In the genomic region with DNA sequence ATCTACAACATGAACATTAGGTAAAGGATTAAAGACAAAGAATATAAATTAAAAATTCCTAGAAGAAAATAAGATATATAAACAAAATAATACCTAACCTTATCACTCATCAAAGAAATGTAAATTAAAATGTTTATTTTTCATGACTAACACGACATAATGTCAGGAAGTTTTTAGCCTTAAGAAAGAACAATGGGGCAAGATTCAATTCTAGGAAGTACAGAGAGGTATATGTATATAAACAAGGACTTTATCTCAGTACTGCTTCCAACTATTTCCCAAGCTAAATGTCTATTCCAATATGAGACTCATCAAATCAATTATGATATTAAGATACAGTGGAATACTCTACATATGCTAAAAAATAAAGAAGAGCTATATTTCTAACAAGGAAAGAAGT, we compare ENCODE assay signal across 17 cellular contexts. TPM values are rescaled to one million over a fixed set of nuclear protein-coding genes. Genes with fewer than 3 reads are reported as not detected.
DNase-seq lines count a peak whose midpoint lies in the region; ATAC-seq, FAIRE-seq and TF ChIP-seq lines count a peak whose summit lies in the region.
"Had no signal": no experiment of that assay in that cellular context is flagged by ENCODE, and none has a peak within 500 bp of the region (broad histone marks: within the 10 kb centered on the region; RNA-seq: fewer than 3 reads in every experiment).

No MANE protein-coding gene starts in this region.

- H3K9me2 ChIP-seq in PC-3 (replicated peaks; ENCODE audit: low read length): no peaks in the 10 kb centered on the region

- CTCF ChIA-PET in PC-3 (lab: Charles Lee): no interaction called here

- peak; percentile 48 for FAIRE-seq in frontal cortex (lab: Jason Lieb, UNC)
- FAIRE-seq: GM12891 had no signal

- H3K4me2 ChIP-seq in PC-3 (ENCODE audit: low read length): no peak overlapping the region
- H3K4me2 ChIP-seq: BLaER1 treated with 17β-estradiol and CSF1 and Interleukin-3, amounts not matched to agents 10 nM and 100 nM; GM23338 had no signal

- no peaks in the 10 kb centered on the region for H4K20me1 ChIP-seq in PC-3 (ENCODE audit: low read length)
- H4K20me1 ChIP-seq: BLaER1 treated with 17β-estradiol and CSF1 and Interleukin-3, amounts not matched to agents 10 nM and 100 nM had no signal

- no peak overlapping the region for H3K4me3 ChIP-seq in PC-3 (ENCODE audit: low read length)
- H3K4me3 ChIP-seq: BLaER1 treated with 17β-estradiol and CSF1 and Interleukin-3, amounts not matched to agents 10 nM and 100 nM; GM23338 had no signal

- no peak overlapping the region for H3K27ac ChIP-seq in PC-3 (ENCODE audit: low read length)
- H3K27ac ChIP-seq: BLaER1 treated with 17β-estradiol and CSF1 and Interleukin-3, amounts not matched to agents 10 nM and 100 nM had no signal

- no peak overlapping the region for H3K9ac ChIP-seq in PC-3 (ENCODE audit: low read length)
- H3K9ac ChIP-seq: BLaER1 treated with 17β-estradiol and CSF1 and Interleukin-3, amounts not matched to agents 10 nM and 100 nM had no signal

- H3K36me3 ChIP-seq in PC-3 (ENCODE audit: low read depth, low read length): peaks cover 13% of the 10 kb centered on the region; the same call in 1 of the 2 replicates

- DNase-seq in ELR (ENCODE audit: low read depth): peak; percentile 17
- peak; percentile 56 for DNase-seq in PC-3
- peak; percentile 64 for DNase-seq in dermis blood vessel endothelial cell
- no peak for DNase-seq in frontal cortex (ENCODE audit: low spot score in 2 of 2)
- DNase-seq in COLO829 (ENCODE audit: low spot score): no peak
- DNase-seq in Ammon's horn (ENCODE audit: low spot score): no peak
- DNase-seq: 8988T; AML-193; Calu3; CD4-positive, CD25-positive, alpha-beta regulatory T cell; DMS 273 treated with DMSO at 0.1 percent for 48 hours; H7 had no signal

- no peak for TF ChIP-seq CTCF in PC-3 (conservative IDR thresholded peaks at IDR 0.05; ENCODE audit: low read depth, low read length)

- no peaks in the 10 kb centered on the region for H3K9me3 ChIP-seq in PC-3 (ENCODE audit: low read length)
- H3K9me3 ChIP-seq: BLaER1 treated with 17β-estradiol and CSF1 and Interleukin-3, amounts not matched to agents 10 nM and 100 nM had no signal

- POLR2A ChIA-PET in PC-3 (lab: Charles Lee; ENCODE audit: unreplicated experiment): no interaction called here

- H2AFZ ChIP-seq in PC-3 (ENCODE audit: low read length): no peak overlapping the region
- H2AFZ ChIP-seq: GM23338 had no signal

- no peaks in the 10 kb centered on the region for H3K27me3 ChIP-seq in PC-3 (ENCODE audit: low read length)
- H3K27me3 ChIP-seq: BLaER1 treated with 17β-estradiol and CSF1 and Interleukin-3, amounts not matched to agents 10 nM and 100 nM had no signal

- H3F3A ChIP-seq in PC-3 (ENCODE audit: low read length, unreplicated experiment): no peaks in the 10 kb centered on the region

- no peaks in the 10 kb centered on the region for H3K79me2 ChIP-seq in PC-3 (ENCODE audit: low read length)

- peak; percentile 98 for ATAC-seq in PC-3
- ATAC-seq in HG02973 (IDR thresholded peaks at IDR 0.05; ENCODE audit: unreplicated experiment): no peak
- no peak for ATAC-seq in GM18873 (IDR thresholded peaks at IDR 0.05; ENCODE audit: low FRiP score, unreplicated experiment)
- ATAC-seq: GM23338 had no signal

- peaks cover 10% of the 10 kb centered on the region for H3K4me1 ChIP-seq in PC-3 (ENCODE audit: insufficient read depth, low read length)
- H3K4me1 ChIP-seq: BLaER1 treated with 17β-estradiol and CSF1 and Interleukin-3, amounts not matched to agents 10 nM and 100 nM had no signal

- no TSS peak for BruUV-seq in PC-3 (replicated peaks; lab: Mats Ljungman, UMichigan)

- intact Hi-C loops in PC-3 (cut with micrococcal nuclease): no loop called here

RNA-seq across cellular contexts. Expression of a gene that starts 44.1 kb away (rescaled TPM):
- total RNA-seq in PC-3 (2014; rRNA removed): 21.7 and 35.5 TPM in 2 replicates
- total RNA-seq in dermis blood vessel endothelial cell: 33.4 and 45.2 TPM in 2 replicates
- total RNA-seq in frontal cortex: 91.3 TPM

Comparison
In these comparisons a context has a peak if more than half of its experiments do, and no peak if none do; other contexts are left out.
1. DNase-seq: peak in ELR (single experiment), PC-3 (single experiment) and dermis blood vessel endothelial cell (single experiment); none in frontal cortex (0 of 2), COLO829 (single experiment) and Ammon's horn (single experiment).